Comparison of ENCODE assay signal across 8 cellular contexts in genomic region chr17:42537156-42537805, GRCh38. TPM values are rescaled to one million over a fixed set of nuclear protein-coding genes. Genes with fewer than 3 reads are reported as not detected.
DNase-seq lines count a peak whose midpoint lies in the region; ATAC-seq and TF ChIP-seq lines count a peak whose summit lies in the region.

No MANE protein-coding gene starts in this region.

- H3K36me3 ChIP-seq in HEK293 (ENCODE audit: control insufficient read depth in 2 of 2, insufficient read depth in 1 of 2, low read length in 2 of 2) (peaks cover 13 to 35% of the 10 kb centered on the region in 2 experiments; a peak in 2 of 3 replicates), iPS DF 6.9 (ENCODE audit: control insufficient read depth, insufficient read depth, low read length) (peaks cover 5% of the 10 kb centered on the region; the same call in 1 of the 2 replicates), spleen (peaks cover 0 to 49% (median 28%) of the 10 kb centered on the region in 6 donors)

- H3K4me3 ChIP-seq in HEK293 (ENCODE audit: low read depth, low read length) (peak overlapping the region; percentile 44), iPS DF 6.9 (ENCODE audit: low read length) (peak overlapping the region; percentile 70; the same call in 1 of the 2 replicates), spleen (peak overlapping the region in 7 of 8 donors; percentile 64 to 95 (median 72))

- POLR2A ChIA-PET in HEK293 (lab: Yijun Ruan, JAX): interaction anchor here (1.1 to 2.7 kb wide), 10 partner anchors 10 to 236 kb away, joined by 3 to 20 read pairs (median 6); partner anchors contain the start of genes CAVIN1, PSMC3IP, RETREG3 and TUBG1

- H3K27ac Mint-ChIP-seq in activated naive CD8-positive, alpha-beta T cell treated with anti-CD3 and anti-CD28 coated beads for 36 hours: peak overlapping the region; percentile 63

- H3K9me3 Mint-ChIP-seq in activated naive CD8-positive, alpha-beta T cell treated with anti-CD3 and anti-CD28 coated beads for 36 hours: no peaks in the 10 kb centered on the region

- H3K4me1 ChIP-seq in HEK293 (ENCODE audit: control insufficient read depth, insufficient read depth, low read length) (peaks cover 10% of the 10 kb centered on the region), iPS DF 6.9 (ENCODE audit: control insufficient read depth, insufficient read depth, low read length) (peaks cover 7% of the 10 kb centered on the region), spleen (peaks cover 15 to 68% (median 36%) of the 10 kb centered on the region in 6 donors)

- H3K36me3 Mint-ChIP-seq in activated naive CD8-positive, alpha-beta T cell treated with anti-CD3 and anti-CD28 coated beads for 36 hours: peaks cover 29% of the 10 kb centered on the region

- no CpG with 5 or more reads among the region's 31 CpGs for WGBS in iPS DF 6.9 (ENCODE audit: insufficient coverage, insufficient read length)
- 86 to 94% (median 90%) methylated on average over 20 to 31 of the region's 31 CpGs for WGBS in spleen, 5 donors

- H3K9me3 ChIP-seq in HEK293 (ENCODE audit: control insufficient read depth, insufficient read depth, low read depth, low read length) (no peaks in the 10 kb centered on the region), iPS DF 6.9 (ENCODE audit: control insufficient read depth, insufficient read depth, low read length) (no peaks in the 10 kb centered on the region), spleen (no peaks in the 10 kb centered on the region)

- H3K4me1 Mint-ChIP-seq in activated naive CD8-positive, alpha-beta T cell treated with anti-CD3 and anti-CD28 coated beads for 36 hours: peaks cover 34% of the 10 kb centered on the region

- H3K27me3 Mint-ChIP-seq in activated naive CD8-positive, alpha-beta T cell treated with anti-CD3 and anti-CD28 coated beads for 36 hours: no peaks in the 10 kb centered on the region

- ATAC-seq in GM21825 (IDR thresholded peaks at IDR 0.05; ENCODE audit: unreplicated experiment) (no peak), GM18907 (IDR thresholded peaks at IDR 0.05; ENCODE audit: unreplicated experiment) (no peak)

- TF ChIP-seq POLR2A in spleen (IDR thresholded peaks at IDR 0.05): no peak

- TF ChIP-seq CTCF in HEK293 (tag by site-specific recombination; IDR thresholded peaks at IDR 0.05) (no peak), spleen (IDR thresholded peaks at IDR 0.05 in 8 of 11, conservative IDR thresholded peaks at IDR 0.05 in 3 of 11) (no peak)

- DNase-seq in activated naive CD8-positive, alpha-beta T cell treated with anti-CD3 and anti-CD28 coated beads for 36 hours: no peak
- DNase-seq in iPS DF 6.9 (ENCODE audit: low read depth, low spot score): no peak
- DNase-seq in spleen: no peak
- DNase-seq in OCI-M2 (lab: John Stamatoyannopoulos, UW; ENCODE audit: unreplicated experiment): no peak
- DNase-seq in stimulated activated naive CD4-positive, alpha-beta T cell treated with Interleukin-2 at 50 U/mL for 16 hours (lab: John Stamatoyannopoulos, UW): no peak

- H3K27me3 ChIP-seq in iPS DF 6.9 (ENCODE audit: control insufficient read depth, insufficient read depth, low read length) (no peaks in the 10 kb centered on the region), spleen (replicated peaks in 1 of 7) (no peaks in the 10 kb centered on the region)

- CTCF ChIA-PET in HEK293 (lab: Yijun Ruan, JAX): interaction anchor here (0.6 to 4.1 kb wide), 6 partner anchors 10 to 131 kb away, joined by 3 to 19 read pairs (median 6); partner anchors contain the start of gene PSMC3IP

- intact Hi-C loops in spleen (cut with DNase I; ENCODE audit: low total_unique reads): no loop called here

- H3K27ac ChIP-seq in HEK293 (ENCODE audit: extremely low read depth, low read depth, low read length) (peak overlapping the region; percentile 98), iPS DF 6.9 (ENCODE audit: low read length) (no peak overlapping the region), spleen (peak overlapping the region; percentile 69 to 98 (median 90))

- peak overlapping the region; percentile 87 for H3K4me3 Mint-ChIP-seq in activated naive CD8-positive, alpha-beta T cell treated with anti-CD3 and anti-CD28 coated beads for 36 hours

TF ChIP-seq in HEK293, 187 proteins besides CTCF, POLR2A, EP300 and RAD21:
- TF ChIP-seq ZBTB20 (tag by site-specific recombination; IDR thresholded peaks at IDR 0.05) (no peak), ZNF274 (IDR thresholded peaks at IDR 0.05; ENCODE audit: low read length) (no peak), ZNF274 (tag by site-specific recombination; IDR thresholded peaks at IDR 0.05; ENCODE audit: borderline replicate concordance) (no peak), KLF10 (tag by site-specific recombination; IDR thresholded peaks at IDR 0.05) (no peak), ZFP69B (tag by site-specific recombination; IDR thresholded peaks at IDR 0.05) (no peak), ZNF280C (tag by site-specific recombination; IDR thresholded peaks at IDR 0.05) (no peak), ZNF837 (tag by site-specific recombination; IDR thresholded peaks at IDR 0.05) (0 out of 2 replicates have a peak, but pooled peaks have one; percentile 41), ZNF514 (tag by site-specific recombination; IDR thresholded peaks at IDR 0.05) (no peak), ZNF707 (tag by site-specific recombination; IDR thresholded peaks at IDR 0.05) (no peak), ZNF394 (tag by site-specific recombination; IDR thresholded peaks at IDR 0.05; ENCODE audit: borderline replicate concordance) (0 out of 2 replicates have a peak, but pooled peaks have one; percentile 8)

RNA-seq across cellular contexts. Expression of gene NAGLU, which starts 1.2 kb away (rescaled TPM):
- 10 to 100 TPM; 10.6 to 13.6 TPM for total RNA-seq in activated naive CD8-positive, alpha-beta T cell treated with anti-CD3 and anti-CD28 coated beads for 36 hours
- total RNA-seq in spleen: 10 to 100 TPM; 32.5 to 61.0 (median 48.9) TPM
- 10 to 100 TPM; 27.3 to 55.2 (median 49.8) TPM for polyA plus RNA-seq in spleen

RNA-seq across cellular contexts. Expression of gene HSD17B1, which starts 15.4 kb away (rescaled TPM):
- under 1 TPM; 0.25 to 0.26 TPM for total RNA-seq in activated naive CD8-positive, alpha-beta T cell treated with anti-CD3 and anti-CD28 coated beads for 36 hours
- 1 to 10 TPM in 2 of 7 donors, under 1 TPM in 5; 0.54 to 1.6 (median 0.79) TPM for total RNA-seq in spleen
- 1 to 10 TPM; 2.9 to 5.5 (median 3.5) TPM for polyA plus RNA-seq in spleen

RNA-seq across cellular contexts. Expression of gene COASY, which starts 24.7 kb away (rescaled TPM):
- total RNA-seq in activated naive CD8-positive, alpha-beta T cell treated with anti-CD3 and anti-CD28 coated beads for 36 hours: 100 to 1,000 TPM; 111 TPM
- 10 to 100 TPM; 32.5 to 68.6 (median 66.5) TPM for total RNA-seq in spleen
- polyA plus RNA-seq in spleen: 100 to 1,000 TPM in 1 of 3 donors, 10 to 100 TPM in 2; 50.0 to 104 (median 80.6) TPM

RNA-seq across cellular contexts. Expression of gene MLX, which starts 29.6 kb away (rescaled TPM):
- total RNA-seq in activated naive CD8-positive, alpha-beta T cell treated with anti-CD3 and anti-CD28 coated beads for 36 hours: 10 to 100 TPM; 57.3 to 57.5 TPM
- 10 to 100 TPM; 43.0 to 64.4 (median 55.8) TPM for total RNA-seq in spleen
- polyA plus RNA-seq in spleen: 10 to 100 TPM; 33.0 to 39.1 (median 33.2) TPM

RNA-seq across cellular contexts. Expression of gene PSMC3IP, which starts 40.2 kb away (rescaled TPM):
- 10 to 100 TPM; 32.5 to 36.2 TPM for total RNA-seq in activated naive CD8-positive, alpha-beta T cell treated with anti-CD3 and anti-CD28 coated beads for 36 hours
- 1 to 10 TPM; 1.9 to 5.6 (median 3.4) TPM for total RNA-seq in spleen
- polyA plus RNA-seq in spleen: 1 to 10 TPM; 3.6 to 4.3 (median 4.0) TPM
